In the genomic region with DNA sequence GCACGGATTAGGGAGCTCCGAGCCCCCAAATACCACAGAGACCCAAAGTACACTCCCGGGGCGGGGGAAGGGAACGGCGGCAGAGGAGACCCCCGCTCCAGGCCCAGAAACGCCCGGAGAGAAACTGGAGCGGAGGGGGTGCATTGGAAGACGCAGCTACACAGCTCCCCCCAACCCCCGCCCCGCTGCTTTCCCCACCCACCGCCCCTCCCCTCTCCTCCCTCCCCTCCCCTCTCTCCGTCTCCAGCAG, we compare ENCODE assay signal across 8 cellular contexts. TPM values are rescaled to one million over a fixed set of nuclear protein-coding genes. Genes with fewer than 3 reads are reported as not detected.
DNase-seq lines count a peak whose midpoint lies in the region; ATAC-seq and TF ChIP-seq lines count a peak whose summit lies in the region.

No MANE protein-coding gene starts in this region.

- H3K36me3 ChIP-seq in BE2C = no peaks in the 10 kb centered on the region
- H3K36me3 ChIP-seq in mucosa of descending colon (ENCODE audit: low read depth) = no peaks in the 10 kb centered on the region

- TF ChIP-seq CTCF in BE2C (IDR thresholded peaks at IDR 0.05; ENCODE audit: low read depth, low read length) (no peak), mucosa of descending colon (IDR thresholded peaks at IDR 0.05) (no peak)

- H3K27me3 ChIP-seq in BE2C = peaks cover 7% of the 10 kb centered on the region; the same call in 1 of the 2 replicates

- H3K4me3 ChIP-seq in BE2C (ENCODE audit: low read depth, low read length) = peak overlapping the region; percentile 74
- peak overlapping the region; percentile 65 for H3K4me3 ChIP-seq in Jurkat, Clone E6-1 (ENCODE audit: low read length)
- peak overlapping the region; percentile 85 for H3K4me3 ChIP-seq in mucosa of descending colon

- intact Hi-C loops in mucosa of descending colon (cut with DNase I, micrococcal nuclease) = no loop called here

- H3K4me1 ChIP-seq in BE2C (no peaks in the 10 kb centered on the region), mucosa of descending colon (ENCODE audit: low read depth) (peaks cover 20% of the 10 kb centered on the region)

- H3K9me3 ChIP-seq in BE2C = no peaks in the 10 kb centered on the region
- no peaks in the 10 kb centered on the region for H3K9me3 ChIP-seq in mucosa of descending colon

- no peak for DNase-seq in BE2C
- no peak for DNase-seq in Jurkat, Clone E6-1 (ENCODE audit: low read depth, low spot score)
- peak; percentile 30 for DNase-seq in dermis blood vessel endothelial cell
- DNase-seq in mucosa of descending colon = no peak
- DNase-seq in activated CD4-positive, CD25-positive, alpha-beta regulatory T cell treated with anti-CD3 and anti-CD28 coated beads, Interleukin-2, amount 50 U/mL, for 72 hours = no peak
- DNase-seq in GM19240 (ENCODE audit: insufficient read length, low spot score) = no peak
- DNase-seq in medulla oblongata (ENCODE audit: extremely low spot score) = no peak

- ATAC-seq in mucosa of descending colon (peak; percentile 80), HG02884 (IDR thresholded peaks at IDR 0.05; ENCODE audit: unreplicated experiment) (no peak)

RNA-seq across cellular contexts. Expression of gene PRKAG2, which starts 1.1 kb away (rescaled TPM):
- polyA plus RNA-seq in BE2C (2012; ENCODE audit: insufficient read depth, insufficient read length, low read depth) = 2.4 TPM
- polyA plus RNA-seq in Jurkat, Clone E6-1 (2012; ENCODE audit: insufficient read depth, insufficient read length) = 18.8 TPM
- total RNA-seq in dermis blood vessel endothelial cell (16.8 and 21.4 TPM in 2 replicates), mucosa of descending colon (10 to 100 TPM; 42.4 to 48.5 (median 46.6) TPM)
